In the genomic region with DNA sequence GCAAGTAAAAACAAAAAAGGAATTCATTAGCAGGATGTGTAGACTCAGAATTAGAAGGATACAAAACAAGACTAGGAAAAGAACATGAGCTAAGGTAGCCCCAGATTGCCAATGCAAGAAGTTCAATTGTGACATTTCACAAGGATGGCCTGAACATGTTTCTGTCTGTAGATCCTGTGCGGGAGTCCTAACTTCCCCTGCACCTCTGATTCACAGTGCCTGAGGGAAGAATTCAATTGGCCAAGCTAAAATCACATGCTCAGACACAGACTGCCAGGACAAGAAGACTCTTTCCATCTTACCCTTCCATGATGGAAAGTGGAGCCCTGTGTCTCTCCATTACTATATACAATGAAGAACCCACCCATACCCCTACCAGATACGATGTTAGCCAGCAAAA, we compare ENCODE assay signal across 16 cellular contexts.
A peak's percentile ranks its signal among the peaks of the same experiment; 100 is the strongest.
DNase-seq lines count a peak whose midpoint lies in the region; ATAC-seq and TF ChIP-seq lines count a peak whose summit lies in the region.
"Had no signal": no experiment of that assay in that cellular context is flagged by ENCODE, and none has a peak within 500 bp of the region (broad histone marks: within the 10 kb centered on the region; RNA-seq: fewer than 3 reads in every experiment).

No MANE protein-coding gene starts in this region.

- no peaks in the 10 kb centered on the region for H3K27me3 ChIP-seq in dorsolateral prefrontal cortex

- no peaks in the 10 kb centered on the region for H3K36me3 Mint-ChIP-seq in WTC11
- H3K36me3 Mint-ChIP-seq in activated CD8-positive, alpha-beta memory T cell treated with anti-CD3 and anti-CD28 coated beads, Interleukin-2, amount 10 ng/mL, durations not matched to agents 7 days and 5 days, result no peaks in the 10 kb centered on the region

- H3K4me3 Mint-ChIP-seq in WTC11, result no peak overlapping the region
- H3K4me3 Mint-ChIP-seq in activated CD8-positive, alpha-beta memory T cell treated with anti-CD3 and anti-CD28 coated beads, Interleukin-2, amount 10 ng/mL, durations not matched to agents 7 days and 5 days, result no peak overlapping the region
- H3K4me3 Mint-ChIP-seq: B cell; CD4-positive, alpha-beta T cell; HFFc6; IgD-negative memory B cell had no signal

- H3K9me3 Mint-ChIP-seq in WTC11, result no peaks in the 10 kb centered on the region
- H3K9me3 Mint-ChIP-seq in activated CD8-positive, alpha-beta memory T cell treated with anti-CD3 and anti-CD28 coated beads, Interleukin-2, amount 10 ng/mL, durations not matched to agents 7 days and 5 days (ENCODE audit: low read depth), result no peaks in the 10 kb centered on the region
- H3K9me3 Mint-ChIP-seq: CD4-positive, alpha-beta T cell; IgD-negative memory B cell had no signal

- DNase-seq in HT1080 (ENCODE audit: low read depth), result peak; percentile 19
- DNase-seq in WTC11 (ENCODE audit: low spot score), result no peak
- DNase-seq in NCI-H2227 (lab: John Stamatoyannopoulos, UW; ENCODE audit: unreplicated experiment), result no peak
- DNase-seq in activated CD8-positive, alpha-beta memory T cell treated with anti-CD3 and anti-CD28 coated beads, Interleukin-2, amount 10 ng/mL, durations not matched to agents 7 days and 5 days, result no peak
- no peak for DNase-seq in dorsolateral prefrontal cortex
- DNase-seq: C1 segment of cervical spinal cord; Calu3; CD4-positive, alpha-beta T cell; DMS 273 treated with DMSO at 0.1 percent for 48 hours; HCEC 1CT; HFFc6 had no signal

- CTCF ChIA-PET in WTC11 (lab: Charles Lee), result interaction anchor here (0.7 kb wide), 1 partner anchor 181 kb away, joined by 3 read pairs; no protein-coding TSS in a partner anchor
- CTCF ChIA-PET in activated CD8-positive, alpha-beta memory T cell treated with anti-CD3 and anti-CD28 coated beads, Interleukin-2, amount 10 ng/mL, durations not matched to agents 7 days and 5 days (lab: Charles Lee), result no interaction called here

- H3K4me1 Mint-ChIP-seq in WTC11, result peaks cover 16% of the 10 kb centered on the region
- H3K4me1 Mint-ChIP-seq in activated CD8-positive, alpha-beta memory T cell treated with anti-CD3 and anti-CD28 coated beads, Interleukin-2, amount 10 ng/mL, durations not matched to agents 7 days and 5 days, result no peaks in the 10 kb centered on the region

- H3K4me3 ChIP-seq in dorsolateral prefrontal cortex, result no peak overlapping the region
- H3K4me3 ChIP-seq: GM12878 had no signal

- POLR2A ChIA-PET in WTC11 (lab: Charles Lee), result interaction anchor here (0.7 kb wide), 1 partner anchor 36 kb away, joined by 11 read pairs; no protein-coding TSS in a partner anchor

- ATAC-seq in WTC11, result no peak; the same call in 1 of the 2 replicates
- peak; percentile 48 for ATAC-seq in esophagus mucosa
- ATAC-seq in activated CD8-positive, alpha-beta memory T cell treated with anti-CD3 and anti-CD28 coated beads, Interleukin-2, amount 10 ng/mL, durations not matched to agents 7 days and 5 days, result no peak
- ATAC-seq in HG02610 (IDR thresholded peaks at IDR 0.05; ENCODE audit: unreplicated experiment), result no peak
- ATAC-seq: GM12878 had no signal

- TF ChIP-seq CTCF in WTC11 (IDR thresholded peaks at IDR 0.05) (no peak), dorsolateral prefrontal cortex (IDR thresholded peaks at IDR 0.05 in 54 of 56, conservative IDR thresholded peaks at IDR 0.05 in 2 of 56; ENCODE audit: low read depth in 1 of 56, partially characterized antibody in 56 of 56) (no peak)

- no peak overlapping the region for H3K27ac ChIP-seq in dorsolateral prefrontal cortex

- H3K27ac Mint-ChIP-seq in WTC11, result peak overlapping the region; percentile 92
- H3K27ac Mint-ChIP-seq in activated CD8-positive, alpha-beta memory T cell treated with anti-CD3 and anti-CD28 coated beads, Interleukin-2, amount 10 ng/mL, durations not matched to agents 7 days and 5 days, result no peak overlapping the region
- H3K27ac Mint-ChIP-seq: B cell; CD4-positive, alpha-beta T cell; HFFc6; IgD-negative memory B cell had no signal

- H3K27me3 Mint-ChIP-seq in WTC11 (ENCODE audit: low read depth), result no peaks in the 10 kb centered on the region
- no peaks in the 10 kb centered on the region for H3K27me3 Mint-ChIP-seq in activated CD8-positive, alpha-beta memory T cell treated with anti-CD3 and anti-CD28 coated beads, Interleukin-2, amount 10 ng/mL, durations not matched to agents 7 days and 5 days
- H3K27me3 Mint-ChIP-seq: B cell; CD4-positive, alpha-beta T cell; IgD-negative memory B cell had no signal

- intact Hi-C loops in dorsolateral prefrontal cortex (cut with DNase I), result no loop called here

TF ChIP-seq in WTC11, 78 proteins besides CTCF, POLR2A, EP300 and RAD21:
- TF ChIP-seq HMGA2 (CRISPR knock-in tag; IDR thresholded peaks at IDR 0.05) (no peak), ZNF219 (CRISPR knock-in tag; IDR thresholded peaks at IDR 0.05; ENCODE audit: borderline replicate concordance) (no peak), CREB1 (CRISPR knock-in tag; IDR thresholded peaks at IDR 0.05) (no peak), OVOL2 (CRISPR knock-in tag; IDR thresholded peaks at IDR 0.05; ENCODE audit: borderline replicate concordance) (no peak), NR3C1 (CRISPR knock-in tag; conservative IDR thresholded peaks at IDR 0.05; ENCODE audit: low read depth) (no peak), JUN (CRISPR knock-in tag; IDR thresholded peaks at IDR 0.05) (no peak), CREM (CRISPR knock-in tag; IDR thresholded peaks at IDR 0.05) (no peak), ATF1 (CRISPR knock-in tag; IDR thresholded peaks at IDR 0.05) (no peak), NFYB (CRISPR knock-in tag; conservative IDR thresholded peaks at IDR 0.05; ENCODE audit: low read depth) (no peak), FOXP1 (CRISPR knock-in tag; IDR thresholded peaks at IDR 0.05; ENCODE audit: borderline replicate concordance) (no peak), ZNF671 (CRISPR knock-in tag; IDR thresholded peaks at IDR 0.05) (no peak), GRHL2 (CRISPR knock-in tag; IDR thresholded peaks at IDR 0.05; ENCODE audit: insufficient replicate concordance, severe bottlenecking) (no peak), TP53 (CRISPR knock-in tag; IDR thresholded peaks at IDR 0.05) (no peak), TEAD4 (CRISPR knock-in tag; IDR thresholded peaks at IDR 0.05) (no peak)
- TF ChIP-seq, protein P1, sequence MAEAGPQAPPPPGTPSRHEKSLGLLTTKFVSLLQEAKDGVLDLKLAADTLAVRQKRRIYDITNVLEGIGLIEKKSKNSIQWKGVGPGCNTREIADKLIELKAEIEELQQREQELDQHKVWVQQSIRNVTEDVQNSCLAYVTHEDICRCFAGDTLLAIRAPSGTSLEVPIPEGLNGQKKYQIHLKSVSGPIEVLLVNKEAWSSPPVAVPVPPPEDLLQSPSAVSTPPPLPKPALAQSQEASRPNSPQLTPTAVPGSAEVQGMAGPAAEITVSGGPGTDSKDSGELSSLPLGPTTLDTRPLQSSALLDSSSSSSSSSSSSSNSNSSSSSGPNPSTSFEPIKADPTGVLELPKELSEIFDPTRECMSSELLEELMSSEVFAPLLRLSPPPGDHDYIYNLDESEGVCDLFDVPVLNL (CRISPR knock-in tag; IDR thresholded peaks at IDR 0.05; ENCODE audit: borderline replicate concordance, low read depth), result no peak
- TF ChIP-seq, protein P2, sequence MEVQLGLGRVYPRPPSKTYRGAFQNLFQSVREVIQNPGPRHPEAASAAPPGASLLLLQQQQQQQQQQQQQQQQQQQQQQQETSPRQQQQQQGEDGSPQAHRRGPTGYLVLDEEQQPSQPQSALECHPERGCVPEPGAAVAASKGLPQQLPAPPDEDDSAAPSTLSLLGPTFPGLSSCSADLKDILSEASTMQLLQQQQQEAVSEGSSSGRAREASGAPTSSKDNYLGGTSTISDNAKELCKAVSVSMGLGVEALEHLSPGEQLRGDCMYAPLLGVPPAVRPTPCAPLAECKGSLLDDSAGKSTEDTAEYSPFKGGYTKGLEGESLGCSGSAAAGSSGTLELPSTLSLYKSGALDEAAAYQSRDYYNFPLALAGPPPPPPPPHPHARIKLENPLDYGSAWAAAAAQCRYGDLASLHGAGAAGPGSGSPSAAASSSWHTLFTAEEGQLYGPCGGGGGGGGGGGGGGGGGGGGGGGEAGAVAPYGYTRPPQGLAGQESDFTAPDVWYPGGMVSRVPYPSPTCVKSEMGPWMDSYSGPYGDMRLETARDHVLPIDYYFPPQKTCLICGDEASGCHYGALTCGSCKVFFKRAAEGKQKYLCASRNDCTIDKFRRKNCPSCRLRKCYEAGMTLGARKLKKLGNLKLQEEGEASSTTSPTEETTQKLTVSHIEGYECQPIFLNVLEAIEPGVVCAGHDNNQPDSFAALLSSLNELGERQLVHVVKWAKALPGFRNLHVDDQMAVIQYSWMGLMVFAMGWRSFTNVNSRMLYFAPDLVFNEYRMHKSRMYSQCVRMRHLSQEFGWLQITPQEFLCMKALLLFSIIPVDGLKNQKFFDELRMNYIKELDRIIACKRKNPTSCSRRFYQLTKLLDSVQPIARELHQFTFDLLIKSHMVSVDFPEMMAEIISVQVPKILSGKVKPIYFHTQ (CRISPR knock-in tag; IDR thresholded peaks at IDR 0.05), result no peak
- TF ChIP-seq, protein P3, sequence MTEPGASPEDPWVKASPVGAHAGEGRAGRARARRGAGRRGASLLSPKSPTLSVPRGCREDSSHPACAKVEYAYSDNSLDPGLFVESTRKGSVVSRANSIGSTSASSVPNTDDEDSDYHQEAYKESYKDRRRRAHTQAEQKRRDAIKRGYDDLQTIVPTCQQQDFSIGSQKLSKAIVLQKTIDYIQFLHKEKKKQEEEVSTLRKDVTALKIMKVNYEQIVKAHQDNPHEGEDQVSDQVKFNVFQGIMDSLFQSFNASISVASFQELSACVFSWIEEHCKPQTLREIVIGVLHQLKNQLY (CRISPR knock-in tag; IDR thresholded peaks at IDR 0.05), result no peak
